ENCODE assay signal across 10 cellular contexts in the genomic region with DNA sequence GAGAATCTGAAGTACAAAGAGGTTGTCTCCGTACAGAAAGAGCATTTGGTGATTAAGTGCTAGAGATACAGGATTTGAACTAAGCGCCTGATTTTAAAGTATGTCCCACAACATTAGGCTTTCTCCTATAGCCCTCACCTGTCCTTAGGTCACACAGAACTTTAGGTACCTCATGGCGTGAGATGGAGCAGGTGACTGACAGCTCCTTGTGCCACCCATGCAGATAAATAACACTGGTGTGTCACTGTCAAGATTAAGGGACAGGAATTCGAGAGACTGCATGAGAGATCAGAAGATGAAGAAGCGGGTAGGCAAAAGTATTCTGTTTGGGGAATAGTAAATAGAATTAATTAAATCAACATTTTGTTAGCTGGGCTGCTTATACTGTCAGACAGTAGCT. TPM values are rescaled to one million over a fixed set of nuclear protein-coding genes. Genes with fewer than 3 reads are reported as not detected.
DNase-seq lines count a peak whose midpoint lies in the region; ATAC-seq and TF ChIP-seq lines count a peak whose summit lies in the region.
"Had no signal": no experiment of that assay in that cellular context is flagged by ENCODE, and none has a peak within 500 bp of the region (broad histone marks: within the 10 kb centered on the region; RNA-seq: fewer than 3 reads in every experiment).

No MANE protein-coding gene starts in this region.

- TSS peak; percentile 79 for BruUV-seq in OCI-LY7 (replicated peaks; lab: Mats Ljungman, UMichigan)

- peaks cover 24% of the 10 kb centered on the region for H3K4me1 Mint-ChIP-seq in T-helper 2 cell treated with Interferon-gamma antibody and Interleukin-4, amounts not matched to agents 5 μg/mL and 100 μg/mL, for 36 hours (ENCODE audit: low read depth)
- peaks cover 13% of the 10 kb centered on the region for H3K4me1 Mint-ChIP-seq in endodermal cell
- H3K4me1 Mint-ChIP-seq in progenitor cell of endocrine pancreas (ENCODE audit: low read depth) = peaks cover 14% of the 10 kb centered on the region

- H3K27ac ChIP-seq in OCI-LY7 (ENCODE audit: low read depth, low read length, poor library complexity, severe bottlenecking) (peak overlapping the region; percentile 88), endodermal cell (ENCODE audit: low read depth, low read length) (no peak overlapping the region)

- TF ChIP-seq CTCF in OCI-LY7 (conservative IDR thresholded peaks at IDR 0.05; ENCODE audit: low read length) (no peak), endodermal cell (conservative IDR thresholded peaks at IDR 0.05) (no peak), progenitor cell of endocrine pancreas (IDR thresholded peaks at IDR 0.05; ENCODE audit: unreplicated experiment) (no peak)

- WGBS in endodermal cell (ENCODE audit: insufficient coverage in 1 of 2, insufficient read length in 1 of 2), 2 experiments = 78 to 88% methylated on average over 5 of the region's 5 CpGs

- peak overlapping the region; percentile 86 for H3K27ac Mint-ChIP-seq in T-helper 2 cell treated with Interferon-gamma antibody and Interleukin-4, amounts not matched to agents 5 μg/mL and 100 μg/mL, for 36 hours
- H3K27ac Mint-ChIP-seq in endodermal cell (no peak overlapping the region), progenitor cell of endocrine pancreas (peak overlapping the region; percentile 97)

- POLR2A ChIA-PET in OCI-LY7 (lab: Charles Lee) = interaction anchor here (0.6 to 2.4 kb wide), 7 partner anchors 9 to 517 kb away, joined by 3 to 10 read pairs (median 3); partner anchors contain the start of genes HDDC3 and SEMA4B

- no peaks in the 10 kb centered on the region for H3K27me3 Mint-ChIP-seq in T-helper 2 cell treated with Interferon-gamma antibody and Interleukin-4, amounts not matched to agents 5 μg/mL and 100 μg/mL, for 36 hours (ENCODE audit: low read depth)
- no peaks in the 10 kb centered on the region for H3K27me3 Mint-ChIP-seq in endodermal cell (ENCODE audit: insufficient read depth)
- peaks cover 3% of the 10 kb centered on the region for H3K27me3 Mint-ChIP-seq in progenitor cell of endocrine pancreas

- H3K4me3 ChIP-seq in OCI-LY7 (ENCODE audit: low read depth, low read length, poor library complexity, severe bottlenecking) (peak overlapping the region; percentile 96), endodermal cell (ENCODE audit: low read length) (peak overlapping the region; percentile 97)

- peak overlapping the region; percentile 88 for H3K4me3 Mint-ChIP-seq in T-helper 2 cell treated with Interferon-gamma antibody and Interleukin-4, amounts not matched to agents 5 μg/mL and 100 μg/mL, for 36 hours
- peak overlapping the region; percentile 96 for H3K4me3 Mint-ChIP-seq in endodermal cell
- H3K4me3 Mint-ChIP-seq in progenitor cell of endocrine pancreas (ENCODE audit: low read depth) = peak overlapping the region; percentile 93

- H3K4me1 ChIP-seq in OCI-LY7 (ENCODE audit: insufficient read depth, low read length, poor library complexity, severe bottlenecking) = peaks cover 23% of the 10 kb centered on the region
- no peaks in the 10 kb centered on the region for H3K4me1 ChIP-seq in endodermal cell (ENCODE audit: control insufficient read depth, insufficient read depth, low read length)

- peaks cover 23% of the 10 kb centered on the region for H3K36me3 Mint-ChIP-seq in T-helper 2 cell treated with Interferon-gamma antibody and Interleukin-4, amounts not matched to agents 5 μg/mL and 100 μg/mL, for 36 hours (ENCODE audit: low read depth)
- H3K36me3 Mint-ChIP-seq in endodermal cell (ENCODE audit: low read depth) (peaks cover 2% of the 10 kb centered on the region), progenitor cell of endocrine pancreas (ENCODE audit: insufficient read depth) (peaks cover 4% of the 10 kb centered on the region)

- peak overlapping the region; percentile 94 for H3K4me2 ChIP-seq in OCI-LY7 (ENCODE audit: low read length)

- no peak for DNase-seq in T-helper 2 cell treated with Interferon-gamma antibody and Interleukin-4, amounts not matched to agents 5 μg/mL and 100 μg/mL, for 36 hours (ENCODE audit: low spot score)
- DNase-seq in T-helper 2 cell (no peak), OCI-LY7 (ENCODE audit: low spot score) (peak; percentile 8), endodermal cell (no peak), progenitor cell of endocrine pancreas (ENCODE audit: low spot score, unreplicated experiment) (no peak), UCSD-AML1 (lab: John Stamatoyannopoulos, UW; ENCODE audit: unreplicated experiment) (no peak)
- DNase-seq: activated CD4-positive, CD25-positive, alpha-beta regulatory T cell; NCI-H1694 had no signal

- H3K9me2 ChIP-seq in OCI-LY7 (ENCODE audit: insufficient read depth, low read length) = no peaks in the 10 kb centered on the region

- H3K9me3 ChIP-seq in OCI-LY7 (ENCODE audit: low read length) = no peaks in the 10 kb centered on the region
- H3K9me3 ChIP-seq in endodermal cell (ENCODE audit: control insufficient read depth, low read length) = no peaks in the 10 kb centered on the region

- no peak overlapping the region for H2AFZ ChIP-seq in OCI-LY7 (ENCODE audit: low read length)

- H3K9ac ChIP-seq in endodermal cell (ENCODE audit: extremely low read depth, low read length, poor library complexity, severe bottlenecking) = no peak overlapping the region

- peaks cover 60% of the 10 kb centered on the region for H3K79me2 ChIP-seq in OCI-LY7 (ENCODE audit: insufficient read depth, low read depth, low read length)

- peaks cover 16% of the 10 kb centered on the region; the same call in 1 of the 2 replicates for H4K20me1 ChIP-seq in OCI-LY7 (ENCODE audit: insufficient read depth, low read length)

- intact Hi-C loops in OCI-LY7 (cut with micrococcal nuclease; ENCODE audit: unreplicated experiment) = loop anchor here (5.0 kb wide), 1 partner anchor 169 kb away; no protein-coding TSS in a partner anchor

- no peaks in the 10 kb centered on the region for H3K27me3 ChIP-seq in endodermal cell (ENCODE audit: control insufficient read depth, insufficient read depth, low read length, poor library complexity, severe bottlenecking)

- no peaks in the 10 kb centered on the region for H3K9me3 Mint-ChIP-seq in T-helper 2 cell treated with Interferon-gamma antibody and Interleukin-4, amounts not matched to agents 5 μg/mL and 100 μg/mL, for 36 hours
- no peaks in the 10 kb centered on the region for H3K9me3 Mint-ChIP-seq in endodermal cell
- no peaks in the 10 kb centered on the region for H3K9me3 Mint-ChIP-seq in progenitor cell of endocrine pancreas (ENCODE audit: low read depth)

- no peak for ATAC-seq in HG02610 (IDR thresholded peaks at IDR 0.05; ENCODE audit: unreplicated experiment)
- ATAC-seq in GM21360 (IDR thresholded peaks at IDR 0.05; ENCODE audit: unreplicated experiment) = no peak

- CTCF ChIA-PET in OCI-LY7 (lab: Charles Lee; ENCODE audit: unreplicated experiment) = interaction anchor here (1.7 kb wide), 1 partner anchor 217 kb away, joined by 4 read pairs; the partner anchor contains the start of gene UNC45A

- peaks cover 31% of the 10 kb centered on the region for H3K36me3 ChIP-seq in OCI-LY7 (ENCODE audit: insufficient read depth, low read length)
- H3K36me3 ChIP-seq in endodermal cell (ENCODE audit: control insufficient read depth, insufficient read depth, low read length) = no peaks in the 10 kb centered on the region

RNA-seq across cellular contexts. Expression of gene BLM, which starts 1.1 kb away (rescaled TPM):
- total RNA-seq in OCI-LY7 (2014; rRNA removed; shearing (Covaris generic)) = 47.1 and 52.8 TPM in 2 replicates
- total RNA-seq in OCI-LY7 (2022) (51.8 and 55.4 TPM in 2 replicates), endodermal cell (10 to 100 TPM; 29.6 to 34.9 TPM), progenitor cell of endocrine pancreas (19.6 and 21.3 TPM in 2 replicates)
- 22.2 TPM for polyA plus RNA-seq in endodermal cell (2013, experiment 1 of 2)
- polyA plus RNA-seq in endodermal cell (2013, experiment 2 of 2) = 24.7 TPM
